2 cellular contexts compared by ENCODE assay signal in the genomic region with DNA sequence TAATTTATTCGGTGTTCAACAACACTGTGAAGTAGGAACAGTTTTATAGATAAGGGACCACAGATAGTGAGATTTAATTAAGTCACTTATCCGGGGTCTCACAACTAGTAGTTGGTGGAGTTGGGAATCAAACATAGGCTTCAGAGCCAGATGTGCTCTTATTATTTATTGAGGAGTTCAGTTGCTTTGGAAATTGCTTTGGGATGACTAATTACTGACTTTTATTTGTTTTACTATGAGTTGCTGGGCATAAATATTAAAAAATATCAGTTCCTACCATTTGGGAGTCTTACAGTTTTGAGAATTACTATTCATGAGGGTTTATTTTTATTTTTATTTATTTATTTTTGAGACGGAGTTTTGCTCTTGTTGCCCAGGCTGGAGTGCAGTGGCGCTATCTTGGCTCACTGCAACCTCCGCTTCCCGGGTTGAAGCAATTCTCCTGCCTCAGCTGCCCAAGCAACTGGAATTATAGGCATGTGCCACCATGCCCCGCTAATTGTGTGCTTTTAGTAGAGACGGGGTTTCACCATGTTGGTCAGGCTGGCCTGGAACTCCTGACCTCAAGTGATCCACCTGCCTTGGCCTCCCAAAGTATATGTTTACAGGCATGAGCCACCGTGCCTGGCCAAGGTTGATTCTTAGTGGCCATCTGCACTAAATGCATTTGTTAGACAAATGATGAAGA.
TF ChIP-seq lines count a peak whose summit lies in the region.

No MANE protein-coding gene starts in this region.

TF ChIP-seq in K562, 482 proteins besides CTCF, POLR2A, EP300 and RAD21:
- TF ChIP-seq EGR1 (conservative IDR thresholded peaks at IDR 0.05) (no peak), TARDBP (IDR thresholded peaks at IDR 0.05) (no peak), HDGF (IDR thresholded peaks at IDR 0.05) (no peak)
- TF ChIP-seq, protein P1, sequence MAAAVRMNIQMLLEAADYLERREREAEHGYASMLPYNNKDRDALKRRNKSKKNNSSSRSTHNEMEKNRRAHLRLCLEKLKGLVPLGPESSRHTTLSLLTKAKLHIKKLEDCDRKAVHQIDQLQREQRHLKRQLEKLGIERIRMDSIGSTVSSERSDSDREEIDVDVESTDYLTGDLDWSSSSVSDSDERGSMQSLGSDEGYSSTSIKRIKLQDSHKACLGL (CRISPR knock-in tag; IDR thresholded peaks at IDR 0.05; ENCODE audit: borderline replicate concordance, poor library complexity, severe bottlenecking), result no peak

TF ChIP-seq in SK-N-SH treated with all-trans-retinoic acid at 6 μM for 48 hours, 23 proteins besides CTCF, POLR2A, EP300 and RAD21:
- no peak for TF ChIP-seq ZC3H10 (CRISPR knock-in tag; IDR thresholded peaks at IDR 0.05)
- TF ChIP-seq, protein P2, sequence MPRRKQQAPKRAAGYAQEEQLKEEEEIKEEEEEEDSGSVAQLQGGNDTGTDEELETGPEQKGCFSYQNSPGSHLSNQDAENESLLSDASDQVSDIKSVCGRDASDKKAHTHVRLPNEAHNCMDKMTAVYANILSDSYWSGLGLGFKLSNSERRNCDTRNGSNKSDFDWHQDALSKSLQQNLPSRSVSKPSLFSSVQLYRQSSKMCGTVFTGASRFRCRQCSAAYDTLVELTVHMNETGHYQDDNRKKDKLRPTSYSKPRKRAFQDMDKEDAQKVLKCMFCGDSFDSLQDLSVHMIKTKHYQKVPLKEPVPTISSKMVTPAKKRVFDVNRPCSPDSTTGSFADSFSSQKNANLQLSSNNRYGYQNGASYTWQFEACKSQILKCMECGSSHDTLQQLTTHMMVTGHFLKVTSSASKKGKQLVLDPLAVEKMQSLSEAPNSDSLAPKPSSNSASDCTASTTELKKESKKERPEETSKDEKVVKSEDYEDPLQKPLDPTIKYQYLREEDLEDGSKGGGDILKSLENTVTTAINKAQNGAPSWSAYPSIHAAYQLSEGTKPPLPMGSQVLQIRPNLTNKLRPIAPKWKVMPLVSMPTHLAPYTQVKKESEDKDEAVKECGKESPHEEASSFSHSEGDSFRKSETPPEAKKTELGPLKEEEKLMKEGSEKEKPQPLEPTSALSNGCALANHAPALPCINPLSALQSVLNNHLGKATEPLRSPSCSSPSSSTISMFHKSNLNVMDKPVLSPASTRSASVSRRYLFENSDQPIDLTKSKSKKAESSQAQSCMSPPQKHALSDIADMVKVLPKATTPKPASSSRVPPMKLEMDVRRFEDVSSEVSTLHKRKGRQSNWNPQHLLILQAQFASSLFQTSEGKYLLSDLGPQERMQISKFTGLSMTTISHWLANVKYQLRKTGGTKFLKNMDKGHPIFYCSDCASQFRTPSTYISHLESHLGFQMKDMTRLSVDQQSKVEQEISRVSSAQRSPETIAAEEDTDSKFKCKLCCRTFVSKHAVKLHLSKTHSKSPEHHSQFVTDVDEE (CRISPR knock-in tag; IDR thresholded peaks at IDR 0.05), result no peak
- no peak for TF ChIP-seq ZFP3 (CRISPR knock-in tag; IDR thresholded peaks at IDR 0.05)
- TF ChIP-seq ISL1 (CRISPR knock-in tag; IDR thresholded peaks at IDR 0.05), result no peak
- TF ChIP-seq TCF4 (CRISPR knock-in tag; IDR thresholded peaks at IDR 0.05; ENCODE audit: borderline replicate concordance), result no peak
- TF ChIP-seq, protein P3, sequence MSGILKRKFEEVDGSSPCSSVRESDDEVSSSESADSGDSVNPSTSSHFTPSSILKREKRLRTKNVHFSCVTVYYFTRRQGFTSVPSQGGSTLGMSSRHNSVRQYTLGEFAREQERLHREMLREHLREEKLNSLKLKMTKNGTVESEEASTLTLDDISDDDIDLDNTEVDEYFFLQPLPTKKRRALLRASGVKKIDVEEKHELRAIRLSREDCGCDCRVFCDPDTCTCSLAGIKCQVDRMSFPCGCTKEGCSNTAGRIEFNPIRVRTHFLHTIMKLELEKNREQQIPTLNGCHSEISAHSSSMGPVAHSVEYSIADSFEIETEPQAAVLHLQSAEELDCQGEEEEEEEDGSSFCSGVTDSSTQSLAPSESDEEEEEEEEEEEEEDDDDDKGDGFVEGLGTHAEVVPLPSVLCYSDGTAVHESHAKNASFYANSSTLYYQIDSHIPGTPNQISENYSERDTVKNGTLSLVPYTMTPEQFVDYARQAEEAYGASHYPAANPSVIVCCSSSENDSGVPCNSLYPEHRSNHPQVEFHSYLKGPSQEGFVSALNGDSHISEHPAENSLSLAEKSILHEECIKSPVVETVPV (CRISPR knock-in tag; IDR thresholded peaks at IDR 0.05), result no peak
- TF ChIP-seq TOX (CRISPR knock-in tag; IDR thresholded peaks at IDR 0.05; ENCODE audit: borderline replicate concordance), result no peak
- no peak for TF ChIP-seq ZNF70 (CRISPR knock-in tag; IDR thresholded peaks at IDR 0.05)
- TF ChIP-seq BACH2 (CRISPR knock-in tag; IDR thresholded peaks at IDR 0.05; ENCODE audit: borderline replicate concordance), result no peak
- no peak for TF ChIP-seq RARB (CRISPR knock-in tag; IDR thresholded peaks at IDR 0.05)
- TF ChIP-seq, protein P4, sequence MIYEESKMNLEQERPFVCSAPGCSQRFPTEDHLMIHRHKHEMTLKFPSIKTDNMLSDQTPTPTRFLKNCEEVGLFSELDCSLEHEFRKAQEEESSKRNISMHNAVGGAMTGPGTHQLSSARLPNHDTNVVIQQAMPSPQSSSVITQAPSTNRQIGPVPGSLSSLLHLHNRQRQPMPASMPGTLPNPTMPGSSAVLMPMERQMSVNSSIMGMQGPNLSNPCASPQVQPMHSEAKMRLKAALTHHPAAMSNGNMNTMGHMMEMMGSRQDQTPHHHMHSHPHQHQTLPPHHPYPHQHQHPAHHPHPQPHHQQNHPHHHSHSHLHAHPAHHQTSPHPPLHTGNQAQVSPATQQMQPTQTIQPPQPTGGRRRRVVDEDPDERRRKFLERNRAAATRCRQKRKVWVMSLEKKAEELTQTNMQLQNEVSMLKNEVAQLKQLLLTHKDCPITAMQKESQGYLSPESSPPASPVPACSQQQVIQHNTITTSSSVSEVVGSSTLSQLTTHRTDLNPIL (CRISPR knock-in tag; IDR thresholded peaks at IDR 0.05; ENCODE audit: low read depth), result no peak
- TF ChIP-seq, protein P5, sequence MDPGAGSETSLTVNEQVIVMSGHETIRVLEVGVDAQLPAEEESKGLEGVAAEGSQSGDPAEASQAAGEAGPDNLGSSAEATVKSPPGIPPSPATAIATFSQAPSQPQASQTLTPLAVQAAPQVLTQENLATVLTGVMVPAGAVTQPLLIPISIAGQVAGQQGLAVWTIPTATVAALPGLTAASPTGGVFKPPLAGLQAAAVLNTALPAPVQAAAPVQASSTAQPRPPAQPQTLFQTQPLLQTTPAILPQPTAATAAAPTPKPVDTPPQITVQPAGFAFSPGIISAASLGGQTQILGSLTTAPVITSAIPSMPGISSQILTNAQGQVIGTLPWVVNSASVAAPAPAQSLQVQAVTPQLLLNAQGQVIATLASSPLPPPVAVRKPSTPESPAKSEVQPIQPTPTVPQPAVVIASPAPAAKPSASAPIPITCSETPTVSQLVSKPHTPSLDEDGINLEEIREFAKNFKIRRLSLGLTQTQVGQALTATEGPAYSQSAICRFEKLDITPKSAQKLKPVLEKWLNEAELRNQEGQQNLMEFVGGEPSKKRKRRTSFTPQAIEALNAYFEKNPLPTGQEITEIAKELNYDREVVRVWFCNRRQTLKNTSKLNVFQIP (CRISPR knock-in tag; IDR thresholded peaks at IDR 0.05; ENCODE audit: borderline replicate concordance, low read depth), result no peak
- no peak for TF ChIP-seq PATZ1 (CRISPR knock-in tag; IDR thresholded peaks at IDR 0.05; ENCODE audit: borderline replicate concordance)
- TF ChIP-seq OSR1 (CRISPR knock-in tag; IDR thresholded peaks at IDR 0.05), result no peak
TF ChIP-seq in SK-N-SH treated with all-trans-retinoic acid at 6 μM for 48 hours: peak in this region for 0.
